In the genomic region with DNA sequence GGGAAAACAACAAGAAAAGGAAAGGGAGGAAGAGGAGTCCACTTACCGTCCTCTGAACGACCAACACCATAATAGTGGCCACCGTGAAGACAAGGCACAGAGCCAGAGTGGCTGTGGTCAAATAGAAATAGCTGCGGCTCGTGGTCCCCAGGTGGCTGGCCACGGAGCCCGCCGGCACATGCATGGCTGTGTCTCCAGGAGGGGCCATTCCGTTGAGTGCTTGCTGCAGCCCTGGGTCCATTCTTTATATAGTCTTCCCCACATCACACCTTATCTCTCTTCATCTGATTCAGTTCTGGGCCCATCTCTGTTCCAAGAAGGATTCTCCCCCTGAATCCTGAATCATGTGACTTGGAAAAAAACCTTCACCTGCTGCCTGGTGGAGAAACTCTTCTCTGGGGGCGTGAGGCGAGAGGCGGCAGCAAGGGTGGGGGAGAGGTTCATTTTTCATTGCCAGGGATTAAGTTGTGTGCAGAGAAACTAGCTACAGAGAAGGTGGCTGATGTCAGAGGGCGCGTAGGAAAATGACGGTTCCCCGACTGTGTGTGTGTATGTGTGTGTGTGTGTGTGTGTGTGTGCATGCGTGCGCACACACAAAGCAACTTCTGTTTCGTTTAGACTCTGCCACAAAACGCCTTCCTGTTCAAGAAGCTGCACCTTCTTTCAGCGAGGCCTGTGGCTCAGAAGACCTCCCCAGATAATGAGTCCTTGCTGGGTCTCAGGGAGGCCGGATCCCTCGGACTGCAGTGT, we compare ENCODE assay signal across 8 cellular contexts. TPM values are rescaled to one million over a fixed set of nuclear protein-coding genes. Genes with fewer than 3 reads are reported as not detected.
DNase-seq lines count a peak whose midpoint lies in the region; ATAC-seq lines count a peak whose summit lies in the region.

Gene TNFSF8, minus strand, starts transcription at position 529 of the 750 bp plus-strand sequence. Its CDS starts 288 bp downstream, at position 241.

- H3K27ac ChIP-seq in duodenal mucosa (ENCODE audit: low read depth, low read length): no peak within 1 kb of the TSS

- no peaks in the 10 kb centered on the region for H3K36me3 ChIP-seq in duodenal mucosa (ENCODE audit: control insufficient read depth in 1 of 2, insufficient read depth in 2 of 2, low read length in 2 of 2)

- peak; percentile 47 for ATAC-seq in GM19463 (IDR thresholded peaks at IDR 0.05; ENCODE audit: unreplicated experiment)
- ATAC-seq in activated CD4-positive, CD25-positive, alpha-beta regulatory T cell treated with anti-CD3 and anti-CD28 coated beads, Interleukin-2, amount 50 U/mL, for 24 hours: peak; percentile 74 to 89
- ATAC-seq in HG03097 (IDR thresholded peaks at IDR 0.05; ENCODE audit: low FRiP score, unreplicated experiment): no peak

- DNase-seq in stimulated activated CD4-positive, alpha-beta T cell treated with anti-CD3 and anti-CD28 coated beads, Interleukin-2, amount 100 ng/mL, for 24 hours: peak; percentile 70 to 73
- DNase-seq in SKM-1 treated with dmso at 0.1 percent for 144 hours (lab: John Stamatoyannopoulos, UW; ENCODE audit: unreplicated experiment) (no peak), SW480 (ENCODE audit: low spot score) (no peak), HT-29 (ENCODE audit: low spot score) (no peak)

- peaks cover 0 to 2% of the 10 kb centered on the region in 2 donors for H3K27me3 ChIP-seq in duodenal mucosa (ENCODE audit: control insufficient read depth in 1 of 2, insufficient read depth in 2 of 2, low read length in 2 of 2)

- no peaks in the 10 kb centered on the region for H3K9me3 ChIP-seq in duodenal mucosa (ENCODE audit: control insufficient read depth in 1 of 2, low read length in 2 of 2)

- peak within 1 kb of the TSS in 1 of 2 donors; percentile 60 for H3K9ac ChIP-seq in duodenal mucosa (ENCODE audit: low read depth in 1 of 2, low read length in 2 of 2)

- H3K4me1 ChIP-seq in duodenal mucosa (ENCODE audit: control insufficient read depth in 1 of 2, insufficient read depth in 2 of 2, low read length in 2 of 2): peaks cover 0 to 7% of the 10 kb centered on the region in 2 donors

- H3K4me3 ChIP-seq in duodenal mucosa (ENCODE audit: low read depth in 1 of 2, low read length in 2 of 2): peak within 1 kb of the TSS; percentile 55 to 60

RNA-seq across cellular contexts. Expression of gene TNFSF8, which starts in this region (rescaled TPM):
- not detected in 2 replicates for total RNA-seq in HT-29 (2014; rRNA removed; shearing (Covaris generic))

Comparison
In these comparisons a context has a peak if more than half of its experiments do, and no peak if none do; other contexts are left out.
1. DNase-seq: peak in stimulated activated CD4-positive, alpha-beta T cell treated with anti-CD3 and anti-CD28 coated beads, Interleukin-2, amount 100 ng/mL, for 24 hours (2 of 2); none in SKM-1 treated with dmso at 0.1 percent for 144 hours (single experiment), SW480 (single experiment) and HT-29 (single experiment).